ENCODE assay signal across 1 cellular context in genomic region chr6:143542915-143543314, GRCh38.
TF ChIP-seq lines count a peak whose summit lies in the region.

No MANE protein-coding gene starts in this region.

TF ChIP-seq in HepG2, 621 proteins besides CTCF, POLR2A, EP300 and RAD21 (continued from another document):
- TF ChIP-seq PRDM10 (CRISPR knock-in tag; IDR thresholded peaks at IDR 0.05; ENCODE audit: low read depth) (no peak), FOXA3 (CRISPR knock-in tag; IDR thresholded peaks at IDR 0.05) (0 out of 2 replicates have a peak, but pooled peaks have one; percentile 12), HMG20A (CRISPR knock-in tag; IDR thresholded peaks at IDR 0.05; ENCODE audit: borderline replicate concordance) (no peak), ZEB1 (IDR thresholded peaks at IDR 0.05; ENCODE audit: insufficient replicate concordance, low read depth) (no peak), ATF4 (CRISPR knock-in tag; IDR thresholded peaks at IDR 0.05) (peak in 1 of 2 experiments; percentile 80; a peak in 2 of 4 replicates), ZHX2 (IDR thresholded peaks at IDR 0.05; ENCODE audit: low read depth) (no peak), ZHX2 (CRISPR knock-in tag; IDR thresholded peaks at IDR 0.05; ENCODE audit: borderline replicate concordance) (no peak), ZXDC (CRISPR knock-in tag; IDR thresholded peaks at IDR 0.05) (no peak), TCF7 (IDR thresholded peaks at IDR 0.05; ENCODE audit: low read depth) (no peak), FOSL2 (CRISPR knock-in tag; IDR thresholded peaks at IDR 0.05) (peak; percentile 45)
